Comparison of ENCODE assay signal across 16 cellular contexts in the genomic region with DNA sequence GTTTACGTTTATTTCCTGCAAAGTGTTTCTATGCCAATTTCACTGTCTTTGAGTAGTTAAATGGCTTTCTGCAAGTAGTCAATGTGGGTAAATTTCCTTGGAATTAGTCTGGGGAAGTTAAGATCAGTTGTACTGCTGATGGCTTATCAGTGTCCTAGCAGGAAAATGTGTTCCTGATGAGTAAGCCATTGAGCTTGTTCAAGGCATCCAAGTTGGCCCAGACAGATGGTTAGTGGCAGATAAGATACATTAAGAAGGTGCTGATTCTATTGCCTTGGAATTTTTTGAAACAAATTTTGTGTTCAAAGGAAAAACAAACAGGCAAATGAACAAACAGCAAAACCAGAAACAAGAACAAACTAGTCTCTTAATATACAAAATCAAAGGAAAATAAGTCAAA.
DNase-seq lines count a peak whose midpoint lies in the region; ATAC-seq, FAIRE-seq and TF ChIP-seq lines count a peak whose summit lies in the region.
"Had no signal": no experiment of that assay in that cellular context is flagged by ENCODE, and none has a peak within 500 bp of the region (broad histone marks: within the 10 kb centered on the region; RNA-seq: fewer than 3 reads in every experiment).

No MANE protein-coding gene starts in this region.

- peak; percentile 64 for ATAC-seq in left ventricle myocardium superior
- ATAC-seq in HG03097 (IDR thresholded peaks at IDR 0.05; ENCODE audit: low FRiP score, unreplicated experiment): no peak
- ATAC-seq: pancreas, WTC11 had no signal

- H3K36me3 ChIP-seq in left ventricle myocardium inferior (no peaks in the 10 kb centered on the region), adipocyte (ENCODE audit: control insufficient read depth, insufficient read depth, low read length, severe bottlenecking) (no peaks in the 10 kb centered on the region)
- H3K36me3 ChIP-seq: pancreas had no signal

- intact Hi-C loops in left ventricle myocardium superior (cut with micrococcal nuclease): no loop called here
- intact Hi-C loops in left ventricle myocardium inferior (cut with micrococcal nuclease): no loop called here

- FAIRE-seq in urothelium cell line (lab: Jason Lieb, UNC): peak; percentile 13
- FAIRE-seq: pancreas had no signal

- H3K27me3 ChIP-seq in left ventricle myocardium inferior (ENCODE audit: low read depth) (no peaks in the 10 kb centered on the region), adipocyte (replicated peaks; ENCODE audit: control insufficient read depth, insufficient read depth, low read length) (no peaks in the 10 kb centered on the region)
- H3K27me3 ChIP-seq: pancreas, testis had no signal

- H3K4me1 ChIP-seq in left ventricle myocardium inferior (no peaks in the 10 kb centered on the region), adipocyte (ENCODE audit: control insufficient read depth, insufficient read depth, low read length) (peaks cover 3% of the 10 kb centered on the region)
- H3K4me1 ChIP-seq: pancreas, testis had no signal

- DNase-seq in left ventricle myocardium superior: no peak
- DNase-seq in left ventricle myocardium inferior: no peak
- DNase-seq in adipocyte (ENCODE audit: low read depth): peak; percentile 61
- DNase-seq in fibroblast of villous mesenchyme (ENCODE audit: low read depth): peak; percentile 74
- DNase-seq in urothelium cell line (ENCODE audit: low spot score): no peak
- no peak for DNase-seq in GM10266 (ENCODE audit: extremely low spot score)
- DNase-seq in NAMALWA (ENCODE audit: low spot score): no peak
- DNase-seq: activated naive CD4-positive, alpha-beta T cell treated with Interleukin-2 at 50 U/mL for 16 hours; DMS153; midbrain; NCI-H1436; OCI-M1; pancreas; testis had no signal

- no peak for TF ChIP-seq CTCF in left ventricle myocardium inferior (IDR thresholded peaks at IDR 0.05; ENCODE audit: borderline replicate concordance)
- TF ChIP-seq CTCF in fibroblast of villous mesenchyme (IDR thresholded peaks at IDR 0.05; ENCODE audit: insufficient read depth, low read depth, low read length): no peak
- TF ChIP-seq CTCF in GM10266 (IDR thresholded peaks at IDR 0.05; ENCODE audit: control insufficient read depth, insufficient read depth, low read depth, missing control alignments): no peak

- no peak overlapping the region for H3K4me3 ChIP-seq in left ventricle myocardium inferior
- H3K4me3 ChIP-seq in adipocyte (ENCODE audit: low read length): no peak overlapping the region
- H3K4me3 ChIP-seq in fibroblast of villous mesenchyme (ENCODE audit: low read depth, low read length): no peak overlapping the region
- H3K4me3 ChIP-seq: pancreas, testis had no signal

- H3K27ac ChIP-seq in left ventricle myocardium inferior (replicated peaks): no peak overlapping the region
- H3K27ac ChIP-seq: pancreas, testis had no signal

- H3K9me3 ChIP-seq in left ventricle myocardium inferior (replicated peaks) (peaks cover 3% of the 10 kb centered on the region), adipocyte (ENCODE audit: control insufficient read depth, low read length) (no peaks in the 10 kb centered on the region)
- H3K9me3 ChIP-seq: pancreas, testis had no signal

- H3K9ac ChIP-seq in adipocyte (ENCODE audit: low read length): no peak overlapping the region

Comparison
In these comparisons a context has a peak if more than half of its experiments do, and no peak if none do; other contexts are left out.
1. DNase-seq: peak in adipocyte (single experiment) and fibroblast of villous mesenchyme (single experiment); none in left ventricle myocardium superior (single experiment), left ventricle myocardium inferior (single experiment), urothelium cell line (single experiment), GM10266 (single experiment) and NAMALWA (single experiment).